ENCODE assay signal across 1 cellular context in the genomic region with DNA sequence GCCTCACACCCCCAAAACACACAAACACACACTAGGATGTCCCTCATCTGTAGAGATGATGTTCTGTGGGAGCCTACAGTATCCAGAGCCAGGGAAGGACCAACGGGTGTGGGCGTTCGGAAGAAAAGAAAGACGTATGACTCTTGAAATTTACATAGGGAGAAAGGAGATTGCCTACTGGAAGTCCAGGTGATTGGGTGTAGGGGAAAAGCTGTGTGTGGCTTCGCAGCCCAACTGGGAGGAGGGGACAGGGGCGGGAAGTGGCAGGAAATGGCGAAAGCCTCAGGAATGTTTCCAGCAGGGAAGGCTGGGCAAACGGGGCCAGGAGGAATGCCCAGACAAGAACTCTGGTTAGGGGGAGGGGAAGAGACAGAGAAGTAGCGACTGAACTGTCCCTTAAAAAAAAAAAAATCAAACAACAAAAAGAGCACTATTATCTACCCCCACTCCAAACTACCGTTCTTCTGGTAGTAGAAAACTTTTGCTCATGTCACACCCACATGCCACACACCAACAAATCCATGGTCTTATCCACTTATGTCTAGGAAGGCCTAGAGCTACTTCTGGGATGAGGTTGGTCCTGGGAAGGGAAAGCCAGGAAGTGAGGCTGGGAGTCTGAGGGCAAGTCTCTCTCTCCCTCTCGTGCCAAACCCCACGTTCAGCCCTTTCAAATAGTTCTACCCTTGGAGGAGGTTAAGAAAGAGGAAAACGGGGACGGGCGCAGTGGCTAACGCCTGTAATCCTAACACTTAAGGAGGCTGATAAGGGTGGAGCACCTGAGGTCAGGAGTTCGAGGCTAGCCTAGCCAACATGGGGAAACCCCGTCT.
TF ChIP-seq lines count a peak whose summit lies in the region.

No MANE protein-coding gene starts in this region.

TF ChIP-seq in HepG2, 621 proteins besides CTCF, POLR2A, EP300 and RAD21 (continued from another document and continues in another):
- TF ChIP-seq, protein P1, sequence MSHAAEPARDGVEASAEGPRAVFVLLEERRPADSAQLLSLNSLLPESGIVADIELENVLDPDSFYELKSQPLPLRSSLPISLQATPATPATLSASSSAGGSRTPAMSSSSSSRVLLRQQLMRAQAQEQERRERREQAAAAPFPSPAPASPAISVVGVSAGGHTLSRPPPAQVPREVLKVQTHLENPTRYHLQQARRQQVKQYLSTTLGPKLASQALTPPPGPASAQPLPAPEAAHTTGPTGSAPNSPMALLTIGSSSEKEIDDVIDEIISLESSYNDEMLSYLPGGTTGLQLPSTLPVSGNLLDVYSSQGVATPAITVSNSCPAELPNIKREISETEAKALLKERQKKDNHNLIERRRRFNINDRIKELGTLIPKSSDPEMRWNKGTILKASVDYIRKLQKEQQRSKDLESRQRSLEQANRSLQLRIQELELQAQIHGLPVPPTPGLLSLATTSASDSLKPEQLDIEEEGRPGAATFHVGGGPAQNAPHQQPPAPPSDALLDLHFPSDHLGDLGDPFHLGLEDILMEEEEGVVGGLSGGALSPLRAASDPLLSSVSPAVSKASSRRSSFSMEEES (CRISPR knock-in tag; IDR thresholded peaks at IDR 0.05) = no peak; the same call in 1 of the 2 replicates
- TF ChIP-seq CEBPB (IDR thresholded peaks at IDR 0.05; ENCODE audit: borderline replicate concordance, low read depth, low read length) (peak; percentile 68), ETV5 (CRISPR knock-in tag; IDR thresholded peaks at IDR 0.05; ENCODE audit: borderline replicate concordance) (peak; percentile 94), HES4 (CRISPR knock-in tag; IDR thresholded peaks at IDR 0.05; ENCODE audit: borderline replicate concordance) (no peak), CHD2 (IDR thresholded peaks at IDR 0.05; ENCODE audit: low read depth, low read length) (no peak), ZSCAN29 (CRISPR knock-in tag; conservative IDR thresholded peaks at IDR 0.05) (0 out of 2 replicates have a peak, but pooled peaks have one; percentile 24), ZNF264 (CRISPR knock-in tag; IDR thresholded peaks at IDR 0.05) (peak; percentile 74; the same call in 1 of the 2 replicates), ZNF768 (CRISPR knock-in tag; IDR thresholded peaks at IDR 0.05) (no peak), FOXM1 (CRISPR knock-in tag; IDR thresholded peaks at IDR 0.05) (no peak), GABPB1 (CRISPR knock-in tag; IDR thresholded peaks at IDR 0.05) (peak; percentile 79), ZFP82 (CRISPR knock-in tag; IDR thresholded peaks at IDR 0.05; ENCODE audit: borderline replicate concordance) (0 out of 2 replicates have a peak, but pooled peaks have one; percentile 51), ZNF484 (CRISPR knock-in tag; IDR thresholded peaks at IDR 0.05; ENCODE audit: borderline replicate concordance, low read depth) (no peak), ELF1 (CRISPR knock-in tag; IDR thresholded peaks at IDR 0.05) (peak; percentile 39; the same call in 1 of the 2 replicates), ZNF383 (CRISPR knock-in tag; IDR thresholded peaks at IDR 0.05; ENCODE audit: borderline replicate concordance) (no peak), ZNF746 (CRISPR knock-in tag; IDR thresholded peaks at IDR 0.05) (peak; percentile 33; the same call in 1 of the 2 replicates), PRMT3 (CRISPR knock-in tag; IDR thresholded peaks at IDR 0.05; ENCODE audit: borderline replicate concordance, low read depth) (no peak), SALL1 (CRISPR knock-in tag; IDR thresholded peaks at IDR 0.05) (peak; percentile 78), SNAI1 (CRISPR knock-in tag; IDR thresholded peaks at IDR 0.05; ENCODE audit: borderline replicate concordance) (0 out of 2 replicates have a peak, but pooled peaks have one; percentile 57), ZBTB20 (CRISPR knock-in tag; IDR thresholded peaks at IDR 0.05; ENCODE audit: borderline replicate concordance, low read depth) (0 out of 2 replicates have a peak, but pooled peaks have one; percentile 34), MIER2 (CRISPR knock-in tag; IDR thresholded peaks at IDR 0.05) (0 out of 2 replicates have a peak, but pooled peaks have one; percentile 10), RAD51 (IDR thresholded peaks at IDR 0.05; ENCODE audit: borderline replicate concordance) (no peak), ZNF296 (CRISPR knock-in tag; conservative IDR thresholded peaks at IDR 0.05) (no peak), MIXL1 (CRISPR knock-in tag; IDR thresholded peaks at IDR 0.05) (no peak), REXO4 (CRISPR knock-in tag; IDR thresholded peaks at IDR 0.05; ENCODE audit: borderline replicate concordance) (no peak)
- TF ChIP-seq, protein P2, sequence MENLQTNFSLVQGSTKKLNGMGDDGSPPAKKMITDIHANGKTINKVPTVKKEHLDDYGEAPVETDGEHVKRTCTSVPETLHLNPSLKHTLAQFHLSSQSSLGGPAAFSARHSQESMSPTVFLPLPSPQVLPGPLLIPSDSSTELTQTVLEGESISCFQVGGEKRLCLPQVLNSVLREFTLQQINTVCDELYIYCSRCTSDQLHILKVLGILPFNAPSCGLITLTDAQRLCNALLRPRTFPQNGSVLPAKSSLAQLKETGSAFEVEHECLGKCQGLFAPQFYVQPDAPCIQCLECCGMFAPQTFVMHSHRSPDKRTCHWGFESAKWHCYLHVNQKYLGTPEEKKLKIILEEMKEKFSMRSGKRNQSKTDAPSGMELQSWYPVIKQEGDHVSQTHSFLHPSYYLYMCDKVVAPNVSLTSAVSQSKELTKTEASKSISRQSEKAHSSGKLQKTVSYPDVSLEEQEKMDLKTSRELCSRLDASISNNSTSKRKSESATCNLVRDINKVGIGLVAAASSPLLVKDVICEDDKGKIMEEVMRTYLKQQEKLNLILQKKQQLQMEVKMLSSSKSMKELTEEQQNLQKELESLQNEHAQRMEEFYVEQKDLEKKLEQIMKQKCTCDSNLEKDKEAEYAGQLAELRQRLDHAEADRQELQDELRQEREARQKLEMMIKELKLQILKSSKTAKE (CRISPR knock-in tag; IDR thresholded peaks at IDR 0.05; ENCODE audit: borderline replicate concordance) = no peak; the same call in 1 of the 2 replicates
- TF ChIP-seq, protein P3, sequence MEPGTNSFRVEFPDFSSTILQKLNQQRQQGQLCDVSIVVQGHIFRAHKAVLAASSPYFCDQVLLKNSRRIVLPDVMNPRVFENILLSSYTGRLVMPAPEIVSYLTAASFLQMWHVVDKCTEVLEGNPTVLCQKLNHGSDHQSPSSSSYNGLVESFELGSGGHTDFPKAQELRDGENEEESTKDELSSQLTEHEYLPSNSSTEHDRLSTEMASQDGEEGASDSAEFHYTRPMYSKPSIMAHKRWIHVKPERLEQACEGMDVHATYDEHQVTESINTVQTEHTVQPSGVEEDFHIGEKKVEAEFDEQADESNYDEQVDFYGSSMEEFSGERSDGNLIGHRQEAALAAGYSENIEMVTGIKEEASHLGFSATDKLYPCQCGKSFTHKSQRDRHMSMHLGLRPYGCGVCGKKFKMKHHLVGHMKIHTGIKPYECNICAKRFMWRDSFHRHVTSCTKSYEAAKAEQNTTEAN (CRISPR knock-in tag; conservative IDR thresholded peaks at IDR 0.05) = 0 out of 2 replicates have a peak, but pooled peaks have one; percentile 45
- TF ChIP-seq, protein P4, sequence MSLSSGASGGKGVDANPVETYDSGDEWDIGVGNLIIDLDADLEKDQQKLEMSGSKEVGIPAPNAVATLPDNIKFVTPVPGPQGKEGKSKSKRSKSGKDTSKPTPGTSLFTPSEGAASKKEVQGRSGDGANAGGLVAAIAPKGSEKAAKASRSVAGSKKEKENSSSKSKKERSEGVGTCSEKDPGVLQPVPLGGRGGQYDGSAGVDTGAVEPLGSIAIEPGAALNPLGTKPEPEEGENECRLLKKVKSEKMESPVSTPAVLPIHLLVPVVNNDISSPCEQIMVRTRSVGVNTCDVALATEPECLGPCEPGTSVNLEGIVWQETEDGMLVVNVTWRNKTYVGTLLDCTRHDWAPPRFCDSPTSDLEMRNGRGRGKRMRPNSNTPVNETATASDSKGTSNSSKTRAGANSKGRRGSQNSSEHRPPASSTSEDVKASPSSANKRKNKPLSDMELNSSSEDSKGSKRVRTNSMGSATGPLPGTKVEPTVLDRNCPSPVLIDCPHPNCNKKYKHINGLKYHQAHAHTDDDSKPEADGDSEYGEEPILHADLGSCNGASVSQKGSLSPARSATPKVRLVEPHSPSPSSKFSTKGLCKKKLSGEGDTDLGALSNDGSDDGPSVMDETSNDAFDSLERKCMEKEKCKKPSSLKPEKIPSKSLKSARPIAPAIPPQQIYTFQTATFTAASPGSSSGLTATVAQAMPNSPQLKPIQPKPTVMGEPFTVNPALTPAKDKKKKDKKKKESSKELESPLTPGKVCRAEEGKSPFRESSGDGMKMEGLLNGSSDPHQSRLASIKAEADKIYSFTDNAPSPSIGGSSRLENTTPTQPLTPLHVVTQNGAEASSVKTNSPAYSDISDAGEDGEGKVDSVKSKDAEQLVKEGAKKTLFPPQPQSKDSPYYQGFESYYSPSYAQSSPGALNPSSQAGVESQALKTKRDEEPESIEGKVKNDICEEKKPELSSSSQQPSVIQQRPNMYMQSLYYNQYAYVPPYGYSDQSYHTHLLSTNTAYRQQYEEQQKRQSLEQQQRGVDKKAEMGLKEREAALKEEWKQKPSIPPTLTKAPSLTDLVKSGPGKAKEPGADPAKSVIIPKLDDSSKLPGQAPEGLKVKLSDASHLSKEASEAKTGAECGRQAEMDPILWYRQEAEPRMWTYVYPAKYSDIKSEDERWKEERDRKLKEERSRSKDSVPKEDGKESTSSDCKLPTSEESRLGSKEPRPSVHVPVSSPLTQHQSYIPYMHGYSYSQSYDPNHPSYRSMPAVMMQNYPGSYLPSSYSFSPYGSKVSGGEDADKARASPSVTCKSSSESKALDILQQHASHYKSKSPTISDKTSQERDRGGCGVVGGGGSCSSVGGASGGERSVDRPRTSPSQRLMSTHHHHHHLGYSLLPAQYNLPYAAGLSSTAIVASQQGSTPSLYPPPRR (CRISPR knock-in tag; IDR thresholded peaks at IDR 0.05; ENCODE audit: borderline replicate concordance) = peak; percentile 59; the same call in 1 of the 2 replicates
- TF ChIP-seq, protein P5, sequence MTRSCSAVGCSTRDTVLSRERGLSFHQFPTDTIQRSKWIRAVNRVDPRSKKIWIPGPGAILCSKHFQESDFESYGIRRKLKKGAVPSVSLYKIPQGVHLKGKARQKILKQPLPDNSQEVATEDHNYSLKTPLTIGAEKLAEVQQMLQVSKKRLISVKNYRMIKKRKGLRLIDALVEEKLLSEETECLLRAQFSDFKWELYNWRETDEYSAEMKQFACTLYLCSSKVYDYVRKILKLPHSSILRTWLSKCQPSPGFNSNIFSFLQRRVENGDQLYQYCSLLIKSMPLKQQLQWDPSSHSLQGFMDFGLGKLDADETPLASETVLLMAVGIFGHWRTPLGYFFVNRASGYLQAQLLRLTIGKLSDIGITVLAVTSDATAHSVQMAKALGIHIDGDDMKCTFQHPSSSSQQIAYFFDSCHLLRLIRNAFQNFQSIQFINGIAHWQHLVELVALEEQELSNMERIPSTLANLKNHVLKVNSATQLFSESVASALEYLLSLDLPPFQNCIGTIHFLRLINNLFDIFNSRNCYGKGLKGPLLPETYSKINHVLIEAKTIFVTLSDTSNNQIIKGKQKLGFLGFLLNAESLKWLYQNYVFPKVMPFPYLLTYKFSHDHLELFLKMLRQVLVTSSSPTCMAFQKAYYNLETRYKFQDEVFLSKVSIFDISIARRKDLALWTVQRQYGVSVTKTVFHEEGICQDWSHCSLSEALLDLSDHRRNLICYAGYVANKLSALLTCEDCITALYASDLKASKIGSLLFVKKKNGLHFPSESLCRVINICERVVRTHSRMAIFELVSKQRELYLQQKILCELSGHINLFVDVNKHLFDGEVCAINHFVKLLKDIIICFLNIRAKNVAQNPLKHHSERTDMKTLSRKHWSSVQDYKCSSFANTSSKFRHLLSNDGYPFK (CRISPR knock-in tag; IDR thresholded peaks at IDR 0.05; ENCODE audit: borderline replicate concordance) = 0 out of 2 replicates have a peak, but pooled peaks have one; percentile 32
- TF ChIP-seq, protein P6, sequence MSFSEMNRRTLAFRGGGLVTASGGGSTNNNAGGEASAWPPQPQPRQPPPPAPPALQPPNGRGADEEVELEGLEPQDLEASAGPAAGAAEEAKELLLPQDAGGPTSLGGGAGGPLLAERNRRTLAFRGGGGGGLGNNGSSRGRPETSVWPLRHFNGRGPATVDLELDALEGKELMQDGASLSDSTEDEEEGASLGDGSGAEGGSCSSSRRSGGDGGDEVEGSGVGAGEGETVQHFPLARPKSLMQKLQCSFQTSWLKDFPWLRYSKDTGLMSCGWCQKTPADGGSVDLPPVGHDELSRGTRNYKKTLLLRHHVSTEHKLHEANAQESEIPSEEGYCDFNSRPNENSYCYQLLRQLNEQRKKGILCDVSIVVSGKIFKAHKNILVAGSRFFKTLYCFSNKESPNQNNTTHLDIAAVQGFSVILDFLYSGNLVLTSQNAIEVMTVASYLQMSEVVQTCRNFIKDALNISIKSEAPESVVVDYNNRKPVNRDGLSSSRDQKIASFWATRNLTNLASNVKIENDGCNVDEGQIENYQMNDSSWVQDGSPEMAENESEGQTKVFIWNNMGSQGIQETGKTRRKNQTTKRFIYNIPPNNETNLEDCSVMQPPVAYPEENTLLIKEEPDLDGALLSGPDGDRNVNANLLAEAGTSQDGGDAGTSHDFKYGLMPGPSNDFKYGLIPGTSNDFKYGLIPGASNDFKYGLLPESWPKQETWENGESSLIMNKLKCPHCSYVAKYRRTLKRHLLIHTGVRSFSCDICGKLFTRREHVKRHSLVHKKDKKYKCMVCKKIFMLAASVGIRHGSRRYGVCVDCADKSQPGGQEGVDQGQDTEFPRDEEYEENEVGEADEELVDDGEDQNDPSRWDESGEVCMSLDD (CRISPR knock-in tag; IDR thresholded peaks at IDR 0.05; ENCODE audit: borderline replicate concordance) = no peak
- TF ChIP-seq, protein P7, sequence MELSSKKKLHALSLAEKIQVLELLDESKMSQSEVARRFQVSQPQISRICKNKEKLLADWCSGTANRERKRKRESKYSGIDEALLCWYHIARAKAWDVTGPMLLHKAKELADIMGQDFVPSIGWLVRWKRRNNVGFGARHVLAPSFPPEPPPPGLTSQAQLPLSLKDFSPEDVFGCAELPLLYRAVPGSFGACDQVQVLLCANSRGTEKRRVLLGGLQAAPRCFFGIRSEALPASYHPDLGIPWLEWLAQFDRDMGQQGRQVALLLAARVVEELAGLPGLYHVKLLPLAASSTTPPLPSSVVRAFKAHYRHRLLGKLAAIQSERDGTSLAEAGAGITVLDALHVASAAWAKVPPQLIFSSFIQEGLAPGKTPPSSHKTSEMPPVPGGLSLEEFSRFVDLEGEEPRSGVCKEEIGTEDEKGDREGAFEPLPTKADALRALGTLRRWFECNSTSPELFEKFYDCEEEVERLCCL (CRISPR knock-in tag; IDR thresholded peaks at IDR 0.05; ENCODE audit: borderline replicate concordance) = no peak
- TF ChIP-seq, protein P8, sequence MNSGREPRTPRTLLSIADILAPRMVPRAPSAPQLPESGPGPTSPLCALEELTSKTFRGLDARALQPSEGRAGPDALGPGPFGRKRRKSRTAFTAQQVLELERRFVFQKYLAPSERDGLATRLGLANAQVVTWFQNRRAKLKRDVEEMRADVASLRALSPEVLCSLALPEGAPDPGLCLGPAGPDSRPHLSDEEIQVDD (CRISPR knock-in tag; IDR thresholded peaks at IDR 0.05; ENCODE audit: borderline replicate concordance) = no peak
- TF ChIP-seq, protein P9, sequence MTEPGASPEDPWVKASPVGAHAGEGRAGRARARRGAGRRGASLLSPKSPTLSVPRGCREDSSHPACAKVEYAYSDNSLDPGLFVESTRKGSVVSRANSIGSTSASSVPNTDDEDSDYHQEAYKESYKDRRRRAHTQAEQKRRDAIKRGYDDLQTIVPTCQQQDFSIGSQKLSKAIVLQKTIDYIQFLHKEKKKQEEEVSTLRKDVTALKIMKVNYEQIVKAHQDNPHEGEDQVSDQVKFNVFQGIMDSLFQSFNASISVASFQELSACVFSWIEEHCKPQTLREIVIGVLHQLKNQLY (CRISPR knock-in tag; IDR thresholded peaks at IDR 0.05) = peak; percentile 16; the same call in 1 of the 2 replicates
